11 cellular contexts compared by ENCODE assay signal in genomic region chr4:40427138-40427537, GRCh38.
"Had no signal": no experiment of that assay in that cellular context is flagged by ENCODE, and none has a peak within 500 bp of the region (broad histone marks: within the 10 kb centered on the region; RNA-seq: fewer than 3 reads in every experiment).

No MANE protein-coding gene starts in this region.

- DNase-seq: activated CD4-positive, alpha-beta T cell treated with anti-CD3 and anti-CD28 coated beads for 1 hour; activated CD4-positive, alpha-beta T cell treated with anti-CD3 and anti-CD28 coated beads, Interleukin-2, amount 50 U/mL, for 48 hours; activated effector memory CD4-positive, alpha-beta T cell treated with Interleukin-2 at 50 U/mL for 16 hours; activated T-cell treated with anti-CD3 and anti-CD28 coated beads, Interleukin-2, amount 50 U/mL, for 24 hours; adrenal gland; left colon; ovary; stimulated activated CD4-positive, alpha-beta T cell treated with anti-CD3 and anti-CD28 coated beads, Interleukin-15, amount 100 ng/mL, for 24 hours; stimulated activated CD4-positive, alpha-beta T cell treated with anti-CD3 and anti-CD28 coated beads, Interleukin-4, amount 100 ng/mL, for 1 hour; stimulated activated naive B cell treated with anti-CD40 and anti-IgM and Interleukin-4, amounts not matched to agents 10 μg/mL and 1 μg/mL and 100 μg/mL, for 72 hours; T-helper 2 cell had no signal
